8 cellular contexts compared by ENCODE assay signal in the genomic region with DNA sequence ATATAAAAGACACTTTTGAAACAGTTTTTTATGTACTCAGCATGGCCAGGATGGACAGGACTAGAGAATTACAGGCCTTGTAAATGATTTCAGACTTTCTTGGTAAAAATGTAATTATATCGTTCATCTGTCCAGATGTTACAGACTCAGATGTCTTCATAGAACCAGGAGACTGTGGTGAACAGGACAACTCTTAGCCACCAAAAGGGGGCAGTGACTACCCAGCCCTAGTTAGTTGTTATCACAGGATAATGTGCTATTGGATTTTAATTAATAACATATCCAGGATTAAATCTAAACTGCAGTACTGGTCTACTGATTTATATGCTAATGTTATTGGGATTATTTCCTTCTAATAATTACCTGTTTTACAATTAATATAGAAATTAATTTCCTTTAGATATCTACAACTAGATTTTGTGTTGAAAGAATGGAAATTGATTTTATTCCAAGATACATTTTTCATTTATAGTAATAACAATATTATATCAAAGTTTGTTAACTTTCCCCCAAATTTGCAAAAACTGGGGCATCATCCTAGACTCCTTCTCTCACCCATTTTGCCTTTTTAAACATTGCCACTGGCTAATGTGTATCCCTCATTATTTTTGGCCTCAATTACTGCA.
A peak's percentile ranks its signal among the peaks of the same experiment; 100 is the strongest.
DNase-seq lines count a peak whose midpoint lies in the region; TF ChIP-seq lines count a peak whose summit lies in the region.

No MANE protein-coding gene starts in this region.

- no peak for TF ChIP-seq POLR2A in lower leg skin (IDR thresholded peaks at IDR 0.05)

- no peak overlapping the region for H3K27ac Mint-ChIP-seq in activated CD4-positive, alpha-beta memory T cell treated with anti-CD3 and anti-CD28 coated beads, Interleukin-2, amount 10 ng/mL, durations not matched to agents 7 days and 5 days

- no peaks in the 10 kb centered on the region for H3K9me3 Mint-ChIP-seq in activated CD4-positive, alpha-beta memory T cell treated with anti-CD3 and anti-CD28 coated beads, Interleukin-2, amount 10 ng/mL, durations not matched to agents 7 days and 5 days

- POLR2A ChIA-PET in AG04449 (lab: Yijun Ruan, JAX) = no interaction called here
- POLR2A ChIA-PET in activated CD4-positive, alpha-beta memory T cell treated with anti-CD3 and anti-CD28 coated beads, Interleukin-2, amount 10 ng/mL, durations not matched to agents 7 days and 5 days (lab: Charles Lee) = interaction anchor here (1.4 kb wide), 1 partner anchor 100 kb away, joined by 3 read pairs; the partner anchor contains the start of genes DHX29 and MTREX

- H3K9ac ChIP-seq in parathyroid adenoma = no peak overlapping the region

- H3K27me3 Mint-ChIP-seq in activated CD4-positive, alpha-beta memory T cell treated with anti-CD3 and anti-CD28 coated beads, Interleukin-2, amount 10 ng/mL, durations not matched to agents 7 days and 5 days = no peaks in the 10 kb centered on the region

- CTCF ChIA-PET in AG04449 (lab: Yijun Ruan, JAX) = interaction anchor here (1.0 to 5.6 kb wide), 13 partner anchors 10 to 549 kb away, joined by 3 to 74 read pairs (median 5); no protein-coding TSS in a partner anchor
- CTCF ChIA-PET in activated CD4-positive, alpha-beta memory T cell treated with anti-CD3 and anti-CD28 coated beads, Interleukin-2, amount 10 ng/mL, durations not matched to agents 7 days and 5 days (lab: Charles Lee) = interaction anchor here (1.2 to 2.4 kb wide), 2 partner anchors 153 to 284 kb away, joined by 3 to 12 read pairs; no protein-coding TSS in a partner anchor

- H3K79me2 ChIP-seq in parathyroid adenoma = no peaks in the 10 kb centered on the region

- H3K9me3 ChIP-seq in parathyroid adenoma (ENCODE audit: control insufficient read depth, low read length) = no peaks in the 10 kb centered on the region

- intact Hi-C loops in lower leg skin (cut with DNase I; ENCODE audit: low total_unique reads) = loop anchor here (5.0 kb wide), 1 partner anchor 285 kb away; no protein-coding TSS in a partner anchor

- no peaks in the 10 kb centered on the region for H3K36me3 ChIP-seq in parathyroid adenoma (ENCODE audit: control insufficient read depth, insufficient read depth, low read length)

- 41% methylated on average over 1 of the region's 1 CpG for WGBS in lower leg skin, 2 donors

- H3K27ac ChIP-seq in parathyroid adenoma = no peak overlapping the region

- peak; percentile 66 for TF ChIP-seq CTCF in AG04449 (IDR thresholded peaks at IDR 0.05; ENCODE audit: insufficient read depth, low read length, missing control alignments)
- TF ChIP-seq CTCF in GM12864 (IDR thresholded peaks at IDR 0.05; ENCODE audit: low read depth, low read length, missing control alignments) = peak; percentile 47
- TF ChIP-seq CTCF in fibroblast of pulmonary artery (IDR thresholded peaks at IDR 0.05; ENCODE audit: low read length, missing control alignments) = peak; percentile 80
- peak; percentile 60 for TF ChIP-seq CTCF in parathyroid adenoma (IDR thresholded peaks at IDR 0.05)
- TF ChIP-seq CTCF in lower leg skin (IDR thresholded peaks at IDR 0.05) = no peak

- H2AFZ ChIP-seq in parathyroid adenoma = no peak overlapping the region

- H3K36me3 Mint-ChIP-seq in activated CD4-positive, alpha-beta memory T cell treated with anti-CD3 and anti-CD28 coated beads, Interleukin-2, amount 10 ng/mL, durations not matched to agents 7 days and 5 days (ENCODE audit: low read depth) = peaks cover 26% of the 10 kb centered on the region

- H3K27me3 ChIP-seq in parathyroid adenoma (ENCODE audit: control insufficient read depth, insufficient read depth, low read length) = no peaks in the 10 kb centered on the region

- no peak overlapping the region for H3K4me2 ChIP-seq in parathyroid adenoma (ENCODE audit: low read length)

- H3K4me1 Mint-ChIP-seq in activated CD4-positive, alpha-beta memory T cell treated with anti-CD3 and anti-CD28 coated beads, Interleukin-2, amount 10 ng/mL, durations not matched to agents 7 days and 5 days = peaks cover 2% of the 10 kb centered on the region

- H3K4me3 ChIP-seq in AG04449 (ENCODE audit: low read depth, low read length) (no peak overlapping the region), GM12864 (ENCODE audit: low read depth, low read length) (no peak overlapping the region), fibroblast of pulmonary artery (replicated peaks; ENCODE audit: low read depth, low read length) (no peak overlapping the region), parathyroid adenoma (ENCODE audit: low read depth, low read length) (no peak overlapping the region), lower leg skin (ENCODE audit: low read depth, poor library complexity, severe bottlenecking) (no peak overlapping the region)

- no peak overlapping the region for H3K4me3 Mint-ChIP-seq in activated CD4-positive, alpha-beta memory T cell treated with anti-CD3 and anti-CD28 coated beads, Interleukin-2, amount 10 ng/mL, durations not matched to agents 7 days and 5 days

- H3K4me1 ChIP-seq in parathyroid adenoma = no peaks in the 10 kb centered on the region

- DNase-seq in AG04449 (ENCODE audit: low read depth, low spot score) (no peak), GM12864 (ENCODE audit: low read depth) (no peak), RPMI8226 (peak; percentile 19), fibroblast of pulmonary artery (ENCODE audit: low read depth) (peak; percentile 71), lower leg skin (ENCODE audit: low spot score in 2 of 2) (no peak), NCI-H2196 treated with DMSO at 0.1 percent for 48 hours (lab: John Stamatoyannopoulos, UW; ENCODE audit: unreplicated experiment) (no peak)
- DNase-seq in activated CD4-positive, alpha-beta memory T cell treated with anti-CD3 and anti-CD28 coated beads, Interleukin-2, amount 10 ng/mL, durations not matched to agents 7 days and 5 days = no peak

Comparison
In these comparisons a context has a peak if more than half of its experiments do, and no peak if none do; other contexts are left out.
1. DNase-seq: peak in RPMI8226 (single experiment) and fibroblast of pulmonary artery (single experiment); none in AG04449 (single experiment), GM12864 (single experiment), lower leg skin (0 of 2), activated CD4-positive, alpha-beta memory T cell treated with anti-CD3 and anti-CD28 coated beads, Interleukin-2, amount 10 ng/mL, durations not matched to agents 7 days and 5 days (single experiment) and NCI-H2196 treated with DMSO at 0.1 percent for 48 hours (single experiment).
2. CTCF ChIP-seq: peak in AG04449 (single experiment), GM12864 (single experiment), fibroblast of pulmonary artery (single experiment) and parathyroid adenoma (single experiment); none in lower leg skin (0 of 3).